Comparison of ENCODE assay signal across 11 cellular contexts in genomic region chr6:110589865-110590513, GRCh38.
DNase-seq lines count a peak whose midpoint lies in the region; ATAC-seq lines count a peak whose summit lies in the region.
"Had no signal": no experiment of that assay in that cellular context is flagged by ENCODE, and none has a peak within 500 bp of the region (broad histone marks: within the 10 kb centered on the region; RNA-seq: fewer than 3 reads in every experiment).

No MANE protein-coding gene starts in this region.

- H3K9me3 Mint-ChIP-seq in activated naive CD8-positive, alpha-beta T cell treated with anti-CD3 and anti-CD28 coated beads, Interleukin-2, amount 50 U/mL, for 24 hours, result peaks cover 6% of the 10 kb centered on the region
- H3K9me3 Mint-ChIP-seq in activated naive CD8-positive, alpha-beta T cell treated with anti-CD3 and anti-CD28 coated beads for 36 hours, result peaks cover 3% of the 10 kb centered on the region
- peaks cover 0 to 11% of the 10 kb centered on the region in 2 donors for H3K9me3 Mint-ChIP-seq in stimulated activated naive CD8-positive, alpha-beta T cell treated with anti-CD3 and anti-CD28 coated beads, Interleukin-15, amount 100 ng/mL, for 72 hours

- no peak overlapping the region for H3K4me3 Mint-ChIP-seq in activated naive CD8-positive, alpha-beta T cell treated with anti-CD3 and anti-CD28 coated beads, Interleukin-2, amount 50 U/mL, for 24 hours
- no peak overlapping the region for H3K4me3 Mint-ChIP-seq in activated naive CD8-positive, alpha-beta T cell treated with anti-CD3 and anti-CD28 coated beads for 36 hours
- H3K4me3 Mint-ChIP-seq in stimulated activated naive CD8-positive, alpha-beta T cell treated with anti-CD3 and anti-CD28 coated beads, Interleukin-15, amount 100 ng/mL, for 72 hours, result no peak overlapping the region
- H3K4me3 Mint-ChIP-seq: activated naive CD8-positive, alpha-beta T cell had no signal

- no peak overlapping the region for H3K27ac Mint-ChIP-seq in activated naive CD8-positive, alpha-beta T cell treated with anti-CD3 and anti-CD28 coated beads, Interleukin-2, amount 50 U/mL, for 24 hours
- H3K27ac Mint-ChIP-seq in activated naive CD8-positive, alpha-beta T cell treated with anti-CD3 and anti-CD28 coated beads for 36 hours, result no peak overlapping the region
- H3K27ac Mint-ChIP-seq in stimulated activated naive CD8-positive, alpha-beta T cell treated with anti-CD3 and anti-CD28 coated beads, Interleukin-15, amount 100 ng/mL, for 72 hours, result peak overlapping the region in 1 of 2 donors; percentile 31
- H3K27ac Mint-ChIP-seq: activated naive CD8-positive, alpha-beta T cell had no signal

- peaks cover 18% of the 10 kb centered on the region for H3K4me1 Mint-ChIP-seq in activated naive CD8-positive, alpha-beta T cell treated with anti-CD3 and anti-CD28 coated beads, Interleukin-2, amount 50 U/mL, for 24 hours
- H3K4me1 Mint-ChIP-seq in activated naive CD8-positive, alpha-beta T cell treated with anti-CD3 and anti-CD28 coated beads for 36 hours, result no peaks in the 10 kb centered on the region
- peaks cover 6% of the 10 kb centered on the region for H3K4me1 Mint-ChIP-seq in stimulated activated naive CD8-positive, alpha-beta T cell treated with anti-CD3 and anti-CD28 coated beads, Interleukin-15, amount 100 ng/mL, for 72 hours

- peaks cover 1% of the 10 kb centered on the region for H3K27me3 Mint-ChIP-seq in activated naive CD8-positive, alpha-beta T cell treated with anti-CD3 and anti-CD28 coated beads, Interleukin-2, amount 50 U/mL, for 24 hours
- H3K27me3 Mint-ChIP-seq in activated naive CD8-positive, alpha-beta T cell treated with anti-CD3 and anti-CD28 coated beads for 36 hours, result no peaks in the 10 kb centered on the region
- no peaks in the 10 kb centered on the region for H3K27me3 Mint-ChIP-seq in stimulated activated naive CD8-positive, alpha-beta T cell treated with anti-CD3 and anti-CD28 coated beads, Interleukin-15, amount 100 ng/mL, for 72 hours
- H3K27me3 Mint-ChIP-seq: activated naive CD8-positive, alpha-beta T cell had no signal

- ATAC-seq in activated naive CD8-positive, alpha-beta T cell treated with anti-CD3 and anti-CD28 coated beads, Interleukin-2, amount 50 U/mL, for 24 hours, result peak; percentile 21
- ATAC-seq in GM21786 (IDR thresholded peaks at IDR 0.05; ENCODE audit: unreplicated experiment), result peak; percentile 96
- peak; percentile 96 for ATAC-seq in HG03432 (IDR thresholded peaks at IDR 0.05; ENCODE audit: unreplicated experiment)
- ATAC-seq in stimulated activated naive CD8-positive, alpha-beta T cell treated with anti-CD3 and anti-CD28 coated beads, Interleukin-15, amount 100 ng/mL, for 72 hours, result peak; percentile 45

- no peaks in the 10 kb centered on the region for H3K36me3 Mint-ChIP-seq in activated naive CD8-positive, alpha-beta T cell treated with anti-CD3 and anti-CD28 coated beads, Interleukin-2, amount 50 U/mL, for 24 hours (ENCODE audit: low read depth)
- no peaks in the 10 kb centered on the region for H3K36me3 Mint-ChIP-seq in activated naive CD8-positive, alpha-beta T cell treated with anti-CD3 and anti-CD28 coated beads for 36 hours
- H3K36me3 Mint-ChIP-seq: activated naive CD8-positive, alpha-beta T cell had no signal

- DNase-seq in activated naive CD8-positive, alpha-beta T cell treated with anti-CD3 and anti-CD28 coated beads, Interleukin-2, amount 50 U/mL, for 24 hours, result no peak
- DNase-seq in activated naive CD8-positive, alpha-beta T cell treated with anti-CD3 and anti-CD28 coated beads for 36 hours, result no peak
- DNase-seq in stimulated activated naive CD8-positive, alpha-beta T cell treated with anti-CD3 and anti-CD28 coated beads, Interleukin-15, amount 100 ng/mL, for 72 hours, result no peak
- DNase-seq in amniotic stem cell (lab: John Stamatoyannopoulos, UW) (no peak), OCI-M2 (lab: John Stamatoyannopoulos, UW; ENCODE audit: unreplicated experiment) (no peak), inferior parietal cortex (ENCODE audit: extremely low spot score) (no peak)
- DNase-seq: effector CD8-positive, alpha-beta T cell; NCI-H748 treated with DMSO at 0.1 percent for 48 hours had no signal

Comparison
In these comparisons a context has a peak if more than half of its experiments do, and no peak if none do; other contexts are left out.
1. ATAC-seq: peak in every context shown above with its lines; median percentile 96 in GM21786; 96 in HG03432; 45 in stimulated activated naive CD8-positive, alpha-beta T cell treated with anti-CD3 and anti-CD28 coated beads, Interleukin-15, amount 100 ng/mL, for 72 hours; 21 in activated naive CD8-positive, alpha-beta T cell treated with anti-CD3 and anti-CD28 coated beads, Interleukin-2, amount 50 U/mL, for 24 hours.